In the genomic region with DNA sequence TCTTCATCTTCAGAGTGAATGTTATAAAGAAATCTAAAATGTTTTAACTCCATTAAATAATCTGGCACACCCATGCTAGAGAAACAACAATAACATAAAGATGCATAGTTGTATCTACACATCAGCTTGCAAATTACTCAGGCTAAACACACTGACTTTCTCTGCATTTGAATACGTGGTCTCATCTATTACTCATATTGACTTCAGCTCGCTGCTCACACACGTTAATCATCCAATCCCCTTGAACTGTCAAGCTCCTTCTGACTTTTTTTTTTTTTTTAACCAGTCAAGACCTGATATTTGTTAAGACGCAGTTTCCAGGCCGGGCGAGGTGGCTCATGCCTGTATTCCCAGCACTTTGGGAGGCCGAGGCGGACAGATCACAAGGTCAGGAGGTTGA, we compare ENCODE assay signal across 9 cellular contexts.
"Had no signal": no experiment of that assay in that cellular context is flagged by ENCODE, and none has a peak within 500 bp of the region (broad histone marks: within the 10 kb centered on the region; RNA-seq: fewer than 3 reads in every experiment).

No MANE protein-coding gene starts in this region.

- H3K27ac ChIP-seq: GM23248, HL-60, KMS-11 had no signal

- H3K4me3 Mint-ChIP-seq: IgD-negative memory B cell had no signal

- H3K27ac Mint-ChIP-seq: IgD-negative memory B cell had no signal

- H3K4me3 ChIP-seq: GM23248 had no signal

- H3K9ac ChIP-seq: GM23248, KMS-11 had no signal

- H3K4me2 ChIP-seq: KMS-11 had no signal

- DNase-seq: GM23248, GOT3, H7, HCEC 1CT, KBM-7 had no signal

- ATAC-seq: HepG2 had no signal

- H3K27me3 Mint-ChIP-seq: IgD-negative memory B cell had no signal

- H3K4me1 Mint-ChIP-seq: IgD-negative memory B cell had no signal

- H2AFZ ChIP-seq: GM23248 had no signal

- H3K36me3 Mint-ChIP-seq: IgD-negative memory B cell had no signal
